In genomic region chr3:97278506-97278905, GRCh38 we compare ENCODE assay signal across 20 cellular contexts.
DNase-seq lines count a peak whose midpoint lies in the region; ATAC-seq and TF ChIP-seq lines count a peak whose summit lies in the region.
"Had no signal": no experiment of that assay in that cellular context is flagged by ENCODE, and none has a peak within 500 bp of the region (broad histone marks: within the 10 kb centered on the region; RNA-seq: fewer than 3 reads in every experiment).

No MANE protein-coding gene starts in this region.

- CTCF ChIA-PET in GM10248 (lab: Yijun Ruan, JAX), result no interaction called here

- no peak overlapping the region for H3K4me2 ChIP-seq in H9 (ENCODE audit: insufficient read depth, insufficient read length, low read length)

- no peak overlapping the region for H3K4ac ChIP-seq in H9 (ENCODE audit: low read depth, low read length)

- H3K4me3 Mint-ChIP-seq in H9, result no peak overlapping the region
- no peak overlapping the region for H3K4me3 Mint-ChIP-seq in endodermal cell
- H3K4me3 Mint-ChIP-seq: activated CD8-positive, alpha-beta memory T cell treated with anti-CD3 and anti-CD28 coated beads, Interleukin-2, amount 10 ng/mL, durations not matched to agents 7 days and 5 days had no signal

- H3K56ac ChIP-seq in H9 (ENCODE audit: insufficient read length, low read depth, low read length), result no peak overlapping the region

- no peak overlapping the region for H2BK20ac ChIP-seq in H9 (ENCODE audit: low read depth, low read length, poor library complexity, severe bottlenecking)

- no peak overlapping the region for H2BK15ac ChIP-seq in H9 (ENCODE audit: low read depth, low read length)

- H3K23ac ChIP-seq in H9 (ENCODE audit: insufficient read length, low read depth, low read length), result no peak overlapping the region

- no peak overlapping the region for H2AFZ ChIP-seq in H9 (ENCODE audit: low read length)

- no peaks in the 10 kb centered on the region for H3K27me3 Mint-ChIP-seq in H9 (ENCODE audit: low read depth)
- no peaks in the 10 kb centered on the region for H3K27me3 Mint-ChIP-seq in endodermal cell (ENCODE audit: insufficient read depth)
- H3K27me3 Mint-ChIP-seq: activated CD8-positive, alpha-beta memory T cell treated with anti-CD3 and anti-CD28 coated beads, Interleukin-2, amount 10 ng/mL, durations not matched to agents 7 days and 5 days had no signal

- no peak overlapping the region for H2BK5ac ChIP-seq in H9 (ENCODE audit: insufficient read length, low read length)

- H2BK120ac ChIP-seq in H9 (ENCODE audit: low read depth, low read length, poor library complexity, severe bottlenecking), result no peak overlapping the region

- H3K4me1 Mint-ChIP-seq in H9 (peaks cover 12 to 30% of the 10 kb centered on the region in 2 experiments), endodermal cell (peaks cover 57% of the 10 kb centered on the region)
- H3K4me1 Mint-ChIP-seq: activated CD8-positive, alpha-beta memory T cell treated with anti-CD3 and anti-CD28 coated beads, Interleukin-2, amount 10 ng/mL, durations not matched to agents 7 days and 5 days had no signal

- no CpG with 5 or more reads among the region's 1 CpG for WGBS in H9 (ENCODE audit: extremely low coverage, insufficient read length, low lambda C conversion rate)
- WGBS in endodermal cell (ENCODE audit: insufficient coverage in 1 of 2, insufficient read length in 1 of 2), 2 experiments, result 89% methylated on average over 1 of the region's 1 CpG; no CpG with 5 or more reads in 1 of the 2 experiments

- no peaks in the 10 kb centered on the region for H3K23me2 ChIP-seq in H9 (ENCODE audit: insufficient read length, low read depth, low read length, poor library complexity, severe bottlenecking)

- no peaks in the 10 kb centered on the region for H3K27me3 ChIP-seq in H9 (ENCODE audit: insufficient read depth, low read length)
- H3K27me3 ChIP-seq in endodermal cell (ENCODE audit: control insufficient read depth, insufficient read depth, low read length, poor library complexity, severe bottlenecking), result no peaks in the 10 kb centered on the region
- no peaks in the 10 kb centered on the region for H3K27me3 ChIP-seq in lower lobe of right lung (ENCODE audit: low read depth)
- H3K27me3 ChIP-seq: breast epithelium, gastrocnemius medialis, neutrophil, testis had no signal

- TF ChIP-seq CTCF in H9 (conservative IDR thresholded peaks at IDR 0.05) (peak; percentile 15; the same call in 1 of the 3 replicates), endodermal cell (conservative IDR thresholded peaks at IDR 0.05) (peak; percentile 37), lower lobe of right lung (IDR thresholded peaks at IDR 0.05) (no peak), GM10248 (IDR thresholded peaks at IDR 0.05; ENCODE audit: control extremely low read depth, extremely low read depth, low read depth, missing control alignments) (no peak)

- H3T11ph ChIP-seq in H9 (ENCODE audit: low read length), result no peak overlapping the region

- H3K9me3 ChIP-seq in H9 (ENCODE audit: control insufficient read depth, low read depth, low read length) (no peaks in the 10 kb centered on the region), endodermal cell (ENCODE audit: control insufficient read depth, low read length) (no peaks in the 10 kb centered on the region), lower lobe of right lung (no peaks in the 10 kb centered on the region)
- H3K9me3 ChIP-seq: breast epithelium, gastrocnemius medialis, neutrophil, testis had no signal

- H4K20me1 ChIP-seq in H9 (ENCODE audit: control insufficient read depth, insufficient read depth, insufficient read length), result no peaks in the 10 kb centered on the region

- no peak overlapping the region for H3K14ac ChIP-seq in H9 (ENCODE audit: insufficient read depth, low read length)

- H3K4me1 ChIP-seq in H9 (ENCODE audit: insufficient read depth, low read length), result peaks cover 2% of the 10 kb centered on the region; the same call in 1 of the 2 replicates
- H3K4me1 ChIP-seq in endodermal cell (ENCODE audit: control insufficient read depth, insufficient read depth, low read length), result no peaks in the 10 kb centered on the region
- H3K4me1 ChIP-seq in lower lobe of right lung, result no peaks in the 10 kb centered on the region
- H3K4me1 ChIP-seq: breast epithelium, gastrocnemius medialis, testis had no signal

- H3K9ac ChIP-seq in H9 (ENCODE audit: extremely low read depth, insufficient read length, low read length), result no peak overlapping the region
- H3K9ac ChIP-seq in endodermal cell (ENCODE audit: extremely low read depth, low read length, poor library complexity, severe bottlenecking), result no peak overlapping the region

- H3K36me3 ChIP-seq in endodermal cell (ENCODE audit: control insufficient read depth, insufficient read depth, low read length) (no peaks in the 10 kb centered on the region), lower lobe of right lung (no peaks in the 10 kb centered on the region)
- H3K36me3 ChIP-seq: breast epithelium, gastrocnemius medialis, neutrophil had no signal

- POLR2A ChIA-PET in GM10248 (lab: Yijun Ruan, JAX), result no interaction called here

- no peak overlapping the region for H2BK12ac ChIP-seq in H9 (ENCODE audit: insufficient read length, low read depth, low read length)

- H3K27ac Mint-ChIP-seq in H9, result 0 out of 7 replicates have a peak overlapping the region, but pooled peaks of 1 of the 3 experiments have one; percentile 62
- peak overlapping the region; percentile 23 for H3K27ac Mint-ChIP-seq in endodermal cell
- H3K27ac Mint-ChIP-seq: activated CD8-positive, alpha-beta memory T cell treated with anti-CD3 and anti-CD28 coated beads, Interleukin-2, amount 10 ng/mL, durations not matched to agents 7 days and 5 days; activated T-helper 2 cell treated with anti-CD3 and anti-CD28 coated beads, Interferon-gamma antibody, Interleukin-2, Interleukin-4, amounts not matched to agents 10 μg/mL and 5 μg/mL and 100 μg/mL, durations not matched to agents 14 hours and 24 hours and 36 hours had no signal

- DNase-seq in DMS53 (lab: John Stamatoyannopoulos, UW) (peak; percentile 21), DMS53 treated with DMSO at 0.1 percent for 48 hours (lab: John Stamatoyannopoulos, UW; ENCODE audit: unreplicated experiment) (no peak), H9 (no peak), OCI-M1 (lab: John Stamatoyannopoulos, UW) (peak; percentile 38), endodermal cell (no peak), lower lobe of right lung (no peak), GM10248 (ENCODE audit: extremely low spot score) (no peak), globus pallidus (ENCODE audit: low spot score) (no peak)
- DNase-seq: activated CD8-positive, alpha-beta memory T cell treated with anti-CD3 and anti-CD28 coated beads, Interleukin-2, amount 10 ng/mL, durations not matched to agents 7 days and 5 days; DND-41; erythroblast; gastrocnemius medialis; IMR-90; Right ventricle myocardium superior; T1000; testis had no signal

- H3K4me3 ChIP-seq in endodermal cell (ENCODE audit: low read length) (no peak overlapping the region), lower lobe of right lung (no peak overlapping the region)
- H3K4me3 ChIP-seq: breast epithelium, gastrocnemius medialis, testis had no signal

- ATAC-seq in lower lobe of right lung, result no peak
- ATAC-seq: activated CD8-positive, alpha-beta memory T cell treated with anti-CD3 and anti-CD28 coated beads, Interleukin-2, amount 10 ng/mL, durations not matched to agents 7 days and 5 days; gastrocnemius medialis had no signal

- H3K27ac ChIP-seq in H9 (ENCODE audit: insufficient read length, low read depth, low read length), result no peak overlapping the region
- no peak overlapping the region for H3K27ac ChIP-seq in endodermal cell (ENCODE audit: low read depth, low read length)
- no peak overlapping the region for H3K27ac ChIP-seq in lower lobe of right lung
- H3K27ac ChIP-seq: breast epithelium, C4-2B, gastrocnemius medialis, neutrophil, testis had no signal

- intact Hi-C loops in lower lobe of right lung (cut with DNase I), result no loop called here

- H4K91ac ChIP-seq in H9 (ENCODE audit: insufficient read length, low read depth, low read length), result no peak overlapping the region

- no peaks in the 10 kb centered on the region for H3K79me2 ChIP-seq in H9 (ENCODE audit: insufficient read depth, low read length)

- H3K79me1 ChIP-seq in H9 (ENCODE audit: insufficient read depth, low read depth, low read length, poor library complexity, severe bottlenecking), result no peaks in the 10 kb centered on the region

- H3K36me3 Mint-ChIP-seq in H9 (ENCODE audit: insufficient read depth in 1 of 3, low read depth in 3 of 3), result peaks cover 0 to 8% (median 4%) of the 10 kb centered on the region in 3 experiments; a peak in 4 of 7 replicates
- peaks cover 1% of the 10 kb centered on the region for H3K36me3 Mint-ChIP-seq in endodermal cell (ENCODE audit: low read depth)
- H3K36me3 Mint-ChIP-seq: activated CD8-positive, alpha-beta memory T cell treated with anti-CD3 and anti-CD28 coated beads, Interleukin-2, amount 10 ng/mL, durations not matched to agents 7 days and 5 days had no signal

- no peaks in the 10 kb centered on the region; a peak in 1 of 5 replicates for H3K9me3 Mint-ChIP-seq in H9
- no peaks in the 10 kb centered on the region for H3K9me3 Mint-ChIP-seq in endodermal cell

- no peak overlapping the region for H2AK5ac ChIP-seq in H9 (ENCODE audit: insufficient read length, low read length)

- H4K8ac ChIP-seq in H9 (replicated peaks; ENCODE audit: insufficient read length, low read depth, low read length), result no peak overlapping the region

- no peak overlapping the region for H4K5ac ChIP-seq in H9 (ENCODE audit: insufficient read length, low read depth, low read length)

- H3K18ac ChIP-seq in H9 (ENCODE audit: insufficient read length, low read depth, low read length), result no peak overlapping the region

Comparison
In these comparisons a context has a peak if more than half of its experiments do, and no peak if none do; other contexts are left out.
1. DNase-seq: peak in DMS53 (single experiment) and OCI-M1 (single experiment); none in DMS53 treated with DMSO at 0.1 percent for 48 hours (single experiment), H9 (single experiment), endodermal cell (single experiment), lower lobe of right lung (single experiment), GM10248 (single experiment) and globus pallidus (single experiment).
2. CTCF ChIP-seq: peak in H9 (single experiment) and endodermal cell (single experiment); none in lower lobe of right lung (single experiment) and GM10248 (single experiment).